ENCODE assay signal across 24 cellular contexts in the genomic region with DNA sequence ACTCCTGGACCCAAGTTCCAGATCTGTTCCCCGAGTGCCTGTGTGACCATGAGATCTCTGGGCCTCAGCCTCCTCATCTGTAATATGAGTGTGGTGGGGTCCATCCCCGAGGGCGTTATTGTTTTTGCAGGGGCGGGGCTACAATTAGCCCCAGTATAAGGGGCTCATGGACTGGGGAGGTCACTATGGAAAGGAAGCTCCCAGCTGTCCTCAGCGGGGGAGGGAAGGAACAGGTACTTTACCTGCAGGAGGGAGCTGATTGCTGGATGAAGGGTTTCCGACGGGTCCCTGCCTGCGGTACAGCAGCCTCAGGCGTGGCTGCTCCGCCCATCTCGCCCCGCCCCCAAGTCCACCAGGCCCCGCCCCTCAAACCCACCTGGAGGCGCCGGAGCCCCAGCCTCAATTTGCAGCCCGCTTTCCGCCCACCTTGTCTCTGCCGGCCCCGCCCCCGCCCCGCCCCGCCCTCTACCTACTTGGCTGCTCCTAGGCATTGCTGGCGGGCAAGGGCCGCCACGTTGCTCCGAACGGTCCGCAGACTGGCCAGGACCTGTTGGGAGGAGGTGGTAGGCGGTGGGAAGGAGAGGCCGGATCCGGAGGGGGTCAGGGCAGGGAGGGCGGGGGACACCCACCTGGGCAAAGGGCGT. TPM values are rescaled to one million over a fixed set of nuclear protein-coding genes. Genes with fewer than 3 reads are reported as not detected.
DNase-seq lines count a peak whose midpoint lies in the region; ATAC-seq, FAIRE-seq and TF ChIP-seq lines count a peak whose summit lies in the region.
"Had no signal": no experiment of that assay in that cellular context is flagged by ENCODE, and none has a peak within 500 bp of the region (broad histone marks: within the 10 kb centered on the region; RNA-seq: fewer than 3 reads in every experiment).

No MANE protein-coding gene starts in this region.

- H3K27ac ChIP-seq in HUES6 (ENCODE audit: low read depth, low read length): no peak overlapping the region
- H3K27ac ChIP-seq in K562 (ENCODE audit: extremely low read depth, low read depth, low read length): no peak overlapping the region
- H3K27ac ChIP-seq: prostate gland, spleen, upper lobe of left lung had no signal

- no peak overlapping the region for H3K9ac ChIP-seq in HUES6 (ENCODE audit: low read length)
- peak overlapping the region in 1 of 2 experiments; percentile 32; a peak in 1 of 4 replicates for H3K9ac ChIP-seq in K562 (ENCODE audit: insufficient read depth in 1 of 2, low read depth in 2 of 2, low read length in 2 of 2)

- H3K9me3 ChIP-seq in HUES6 (ENCODE audit: control insufficient read depth, insufficient read depth, low read depth, low read length): no peaks in the 10 kb centered on the region
- no peaks in the 10 kb centered on the region for H3K9me3 ChIP-seq in K562 (replicated peaks; ENCODE audit: control insufficient read depth, insufficient read depth, low read depth, low read length)
- H3K9me3 ChIP-seq: prostate gland, spleen, upper lobe of left lung had no signal

- H4K20me1 ChIP-seq in K562 (replicated peaks; ENCODE audit: control insufficient read depth, insufficient read depth, low read length): no peaks in the 10 kb centered on the region; the same call in 1 of the 2 replicates

- no peak overlapping the region for H3K4me3 Mint-ChIP-seq in nephron progenitor cell
- no peak overlapping the region for H3K4me3 Mint-ChIP-seq in activated T-cell treated with anti-CD3 and anti-CD28 coated beads, Interleukin-2, amount 50 U/mL, for 72 hours
- H3K4me3 Mint-ChIP-seq: activated naive CD8-positive, alpha-beta T cell treated with anti-CD3 and anti-CD28 coated beads for 36 hours; dendritic cell treated with granulocyte-macrophage colony-stimulating factor and Interleukin-4, amounts not matched to agents 40 ng/mL and 50 ng/mL, for 4 days had no signal

- TF ChIP-seq CTCF in K562 (IDR thresholded peaks at IDR 0.05 in 2 of 3, conservative IDR thresholded peaks at IDR 0.05 in 1 of 3; ENCODE audit: insufficient read depth in 2 of 3, low read depth in 1 of 3, low read length in 3 of 3) (no peak), nephron progenitor cell (IDR thresholded peaks at IDR 0.05) (no peak)

- POLR2A ChIA-PET in K562 (lab: Yijun Ruan, JAX): no interaction called here

- no peak overlapping the region for H3K27ac Mint-ChIP-seq in nephron progenitor cell
- H3K27ac Mint-ChIP-seq in activated T-cell treated with anti-CD3 and anti-CD28 coated beads, Interleukin-2, amount 50 U/mL, for 72 hours: no peak overlapping the region
- H3K27ac Mint-ChIP-seq: activated naive CD8-positive, alpha-beta T cell treated with anti-CD3 and anti-CD28 coated beads for 36 hours; CD8-positive, alpha-beta memory T cell; dendritic cell treated with granulocyte-macrophage colony-stimulating factor and Interleukin-4, amounts not matched to agents 40 ng/mL and 50 ng/mL, for 4 days had no signal

- 14% methylated on average over 28 of the region's 33 CpGs for WGBS in K562 (ENCODE audit: insufficient coverage, low coverage, missing lambda C conversion rate)

- TF ChIP-seq EP300 in K562 (IDR thresholded peaks at IDR 0.05; ENCODE audit: low read length): no peak

- ATAC-seq in K562: no peak
- no peak for ATAC-seq in GM19351 (IDR thresholded peaks at IDR 0.05; ENCODE audit: unreplicated experiment)
- ATAC-seq in activated T-cell treated with anti-CD3 and anti-CD28 coated beads, Interleukin-2, amount 50 U/mL, for 72 hours (replicated peaks in 1 of 2): no peak
- ATAC-seq: left ventricle myocardium superior had no signal

- no peaks in the 10 kb centered on the region for H3K79me2 ChIP-seq in K562 (ENCODE audit: control insufficient read depth, insufficient read depth, low read length)

- no peaks in the 10 kb centered on the region for H3K9me1 ChIP-seq in K562 (ENCODE audit: control insufficient read depth, insufficient read depth, low read length)

- H2AFZ ChIP-seq in K562 (ENCODE audit: low read depth, low read length): peak overlapping the region; percentile 40; the same call in 1 of the 2 replicates

- TF ChIP-seq POLR2A in K562 (conservative IDR thresholded peaks at IDR 0.05): no peak

- peaks cover 81% of the 10 kb centered on the region for H3K27me3 Mint-ChIP-seq in nephron progenitor cell (ENCODE audit: low read depth, poor library complexity)
- peaks cover 30% of the 10 kb centered on the region for H3K27me3 Mint-ChIP-seq in activated T-cell treated with anti-CD3 and anti-CD28 coated beads, Interleukin-2, amount 50 U/mL, for 72 hours (ENCODE audit: low read depth)

- H3K4me1 Mint-ChIP-seq in nephron progenitor cell: peaks cover 27% of the 10 kb centered on the region
- H3K4me1 Mint-ChIP-seq in activated T-cell treated with anti-CD3 and anti-CD28 coated beads, Interleukin-2, amount 50 U/mL, for 72 hours (ENCODE audit: low read depth): peaks cover 18% of the 10 kb centered on the region

- H3K4me3 ChIP-seq in HUES6 (ENCODE audit: low read depth, low read length) (peak overlapping the region; percentile 50), K562 (no peak overlapping the region; the same call in 1 of the 2 replicates)
- H3K4me3 ChIP-seq: prostate gland, spleen, upper lobe of left lung had no signal

- H3K9me3 Mint-ChIP-seq in nephron progenitor cell: no peaks in the 10 kb centered on the region
- H3K9me3 Mint-ChIP-seq in activated T-cell treated with anti-CD3 and anti-CD28 coated beads, Interleukin-2, amount 50 U/mL, for 72 hours: no peaks in the 10 kb centered on the region
- H3K9me3 Mint-ChIP-seq: activated naive CD8-positive, alpha-beta T cell treated with anti-CD3 and anti-CD28 coated beads for 36 hours; CD8-positive, alpha-beta memory T cell; dendritic cell treated with granulocyte-macrophage colony-stimulating factor and Interleukin-4, amounts not matched to agents 40 ng/mL and 50 ng/mL, for 4 days had no signal

- H3K36me3 Mint-ChIP-seq in nephron progenitor cell (ENCODE audit: low read depth): no peaks in the 10 kb centered on the region
- H3K36me3 Mint-ChIP-seq in activated T-cell treated with anti-CD3 and anti-CD28 coated beads, Interleukin-2, amount 50 U/mL, for 72 hours (ENCODE audit: insufficient read depth in 2 of 2): peaks cover 0 to 1% of the 10 kb centered on the region in 2 donors
- H3K36me3 Mint-ChIP-seq: activated naive CD8-positive, alpha-beta T cell treated with anti-CD3 and anti-CD28 coated beads for 36 hours; IgD-negative memory B cell had no signal

- H3K4me1 ChIP-seq in HUES6 (ENCODE audit: control insufficient read depth, insufficient read depth, low read length) (peaks cover 23% of the 10 kb centered on the region), K562 (replicated peaks in 1 of 2; ENCODE audit: control insufficient read depth in 2 of 2, insufficient read depth in 2 of 2, low read length in 2 of 2) (peaks cover 23 to 59% of the 10 kb centered on the region in 2 experiments; a peak in 4 of 5 replicates)

- intact Hi-C loops in K562 (cut with micrococcal nuclease): no loop called here

- TF ChIP-seq RAD21 in K562 (CRISPR knock-in tag; conservative IDR thresholded peaks at IDR 0.05 in 1 of 2, IDR thresholded peaks at IDR 0.05 in 1 of 2): no peak

- in situ Hi-C loops in K562 (cut with MboI): no loop called here

- peak overlapping the region; percentile 67 for H3K4me2 ChIP-seq in K562 (ENCODE audit: insufficient read depth, low read length)

- BruUV-seq in K562 (replicated peaks; lab: Mats Ljungman, UMichigan): no TSS peak

- H3K36me3 ChIP-seq in HUES6 (ENCODE audit: control insufficient read depth, insufficient read depth, low read length) (no peaks in the 10 kb centered on the region), K562 (ENCODE audit: control insufficient read depth, insufficient read depth, low read length) (no peaks in the 10 kb centered on the region)
- H3K36me3 ChIP-seq: prostate gland, spleen, upper lobe of left lung had no signal

- no peak for FAIRE-seq in K562 (lab: Jason Lieb, UNC)
- FAIRE-seq: G401.6, GM12892 had no signal

- peak; percentile 26 for DNase-seq in NCI-H345 (lab: John Stamatoyannopoulos, UW)
- DNase-seq in NCI-H345 treated with DMSO at 0.1 percent for 48 hours (lab: John Stamatoyannopoulos, UW; ENCODE audit: unreplicated experiment): no peak
- peak; percentile 45 to 84 (median 72) for DNase-seq in K562 (ENCODE audit: extremely low read depth in 1 of 4, low spot score in 3 of 4)
- peak; percentile 67 for DNase-seq in nephron progenitor cell
- DNase-seq in activated CD4-positive, alpha-beta T cell treated with anti-CD3 and anti-CD28 coated beads, Interleukin-2, amount 50 U/mL, for 48 hours: no peak
- DNase-seq in activated T-cell treated with anti-CD3 and anti-CD28 coated beads, Interleukin-2, amount 50 U/mL, for 72 hours: no peak
- DNase-seq: activated CD4-positive, alpha-beta T cell treated with anti-CD3 and anti-CD28 coated beads for 48 hours; activated naive CD8-positive, alpha-beta T cell treated with anti-CD3 and anti-CD28 coated beads for 36 hours; activated T-cell treated with anti-CD3 and anti-CD28 coated beads, Interleukin-2, amount 50 U/mL, for 1 hour; CD8-positive, alpha-beta memory T cell; HCEC 1CT; left ventricle myocardium superior; naive B cell; NCI-H1092; SIG-M5; spleen had no signal

- H3K27me3 ChIP-seq in HUES6 (ENCODE audit: control insufficient read depth, insufficient read depth, low read length) (peaks cover 25% of the 10 kb centered on the region), K562 (ENCODE audit: control insufficient read depth in 2 of 2, insufficient read depth in 2 of 2, low read length in 2 of 2) (no peaks in the 10 kb centered on the region)

- CTCF ChIA-PET in K562 (lab: Yijun Ruan, JAX; ENCODE audit: low intra/inter-chr PET ratio): interaction anchor here (0.6 kb wide), 1 partner anchor 72 kb away, joined by 3 read pairs; no protein-coding TSS in a partner anchor

RNA-seq across cellular contexts. Expression of gene PDE4C, which starts 5.5 kb away (rescaled TPM):
- total RNA-seq in K562 (2011; cell fraction: chromatin; rRNA removed; ENCODE audit: low replicate concordance): 1.9 and 5.1 TPM in 2 replicates
- total RNA-seq in K562 (2011; cell fraction: nucleolus; rRNA removed): 2.2 and 3.0 TPM in 2 replicates
- 1.3 and 1.6 TPM in 2 replicates for total RNA-seq in K562 (2011; cell fraction: nucleoplasm; rRNA removed)
- total RNA-seq in K562 (2014; rRNA removed) (0.16 and 0.91 TPM in 2 replicates), K562 (2014; rRNA removed; fragmentation: Illumina TruSeq; extraction: Trizol) (0.11 and 0.29 TPM in 2 replicates), K562 (2015; rRNA removed; fragmentation: Illumina TruSeq; extraction: Trizol) (not detected in 2 replicates), K562 (2021) (0.29 and 0.45 TPM in 2 replicates)
- polyA plus RNA-seq in K562 (2011; rRNA removed) (0.60 and 0.81 TPM in 2 replicates), K562 (2014; fragmentation: Illumina TruSeq; extraction: Trizol) (0.06 and 0.24 TPM in 2 replicates), K562 (2014; fragmentation: Nextera tagmentation; extraction: Ambion mirVana) (under 1 TPM; 0.04 to 0.08 TPM), K562 (2014; rRNA removed) (0.81 and 0.89 TPM in 2 replicates)
- polyA plus RNA-seq in K562 (2011; cell fraction: cytosol; rRNA removed): 0.83 and 0.88 TPM in 2 replicates
- 4.1 and 6.8 TPM in 2 replicates for polyA plus RNA-seq in K562 (2011; cell fraction: nucleus; rRNA removed)
- 0.17 and 0.22 TPM in 2 replicates for polyA plus RNA-seq in K562 (2012)
- 0.18 TPM in 1 of 2 replicates, not detected in the other for polyA minus RNA-seq in K562 (2011; rRNA and poly(A)+ RNA removed)
- polyA minus RNA-seq in K562 (2011; cell fraction: cytosol; rRNA and poly(A)+ RNA removed): 0.86 TPM in 1 of 2 replicates, not detected in the other
- 1.1 and 1.8 TPM in 2 replicates for polyA minus RNA-seq in K562 (2011; cell fraction: nucleus; rRNA and poly(A)+ RNA removed)
- total RNA-seq in activated T-cell treated with anti-CD3 and anti-CD28 coated beads, Interleukin-2, amount 50 U/mL, for 72 hours: under 1 TPM in 1 of 2 donors, not detected in 1; 0.10 TPM
- total RNA-seq: activated naive CD8-positive, alpha-beta T cell treated with anti-CD3 and anti-CD28 coated beads for 36 hours; CD8-positive, alpha-beta memory T cell had no signal
- polyA plus RNA-seq: CD8-positive, alpha-beta memory T cell; IgD-negative memory B cell had no signal

RNA-seq across cellular contexts. Expression of gene RAB3A, which starts 16.9 kb away (rescaled TPM):
- total RNA-seq in K562 (2011; cell fraction: chromatin; rRNA removed; ENCODE audit: low replicate concordance): 10.4 and 16.2 TPM in 2 replicates
- 8.7 and 9.3 TPM in 2 replicates for total RNA-seq in K562 (2011; cell fraction: nucleolus; rRNA removed)
- total RNA-seq in K562 (2011; cell fraction: nucleoplasm; rRNA removed): 7.6 and 8.3 TPM in 2 replicates
- total RNA-seq in K562 (2014; rRNA removed) (0.86 and 2.5 TPM in 2 replicates), K562 (2014; rRNA removed; fragmentation: Illumina TruSeq; extraction: Trizol) (0.26 and 0.69 TPM in 2 replicates), K562 (2015; rRNA removed; fragmentation: Illumina TruSeq; extraction: Trizol) (1.6 and 1.7 TPM in 2 replicates), K562 (2021) (3.7 and 5.1 TPM in 2 replicates)
- polyA plus RNA-seq in K562 (2011; rRNA removed) (0.84 and 2.9 TPM in 2 replicates), K562 (2014; fragmentation: Illumina TruSeq; extraction: Trizol) (1.9 and 2.8 TPM in 2 replicates), K562 (2014; fragmentation: Nextera tagmentation; extraction: Ambion mirVana) (under 1 TPM in 1 of 2 experiments, not detected in 1; 0.17 TPM), K562 (2014; rRNA removed) (0.94 and 1.00 TPM in 2 replicates)
- 1.7 and 3.2 TPM in 2 replicates for polyA plus RNA-seq in K562 (2011; cell fraction: cytosol; rRNA removed)
- polyA plus RNA-seq in K562 (2011; cell fraction: nucleus; rRNA removed): 4.7 and 6.5 TPM in 2 replicates
- 1.5 and 2.0 TPM in 2 replicates for polyA plus RNA-seq in K562 (2012)
- polyA minus RNA-seq in K562 (2011; rRNA and poly(A)+ RNA removed): 6.4 and 9.5 TPM in 2 replicates
- 5.4 and 7.2 TPM in 2 replicates for polyA minus RNA-seq in K562 (2011; cell fraction: cytosol; rRNA and poly(A)+ RNA removed)
- 3.9 and 8.4 TPM in 2 replicates for polyA minus RNA-seq in K562 (2011; cell fraction: nucleus; rRNA and poly(A)+ RNA removed)
- total RNA-seq in activated T-cell treated with anti-CD3 and anti-CD28 coated beads, Interleukin-2, amount 50 U/mL, for 72 hours: 1 to 10 TPM; 1.8 to 1.9 TPM

RNA-seq across cellular contexts. Expression of gene MPV17L2, which starts 27.7 kb away (rescaled TPM):
- 8.8 and 30.9 TPM in 2 replicates for total RNA-seq in K562 (2011; cell fraction: chromatin; rRNA removed; ENCODE audit: low replicate concordance)
- 42.9 and 46.5 TPM in 2 replicates for total RNA-seq in K562 (2011; cell fraction: nucleolus; rRNA removed)
- 23.2 and 24.7 TPM in 2 replicates for total RNA-seq in K562 (2011; cell fraction: nucleoplasm; rRNA removed)
- 37.8 and 54.6 TPM in 2 replicates for total RNA-seq in K562 (2014; rRNA removed)
- 11.7 and 21.1 TPM in 2 replicates for total RNA-seq in K562 (2014; rRNA removed; fragmentation: Illumina TruSeq; extraction: Trizol)
- total RNA-seq in K562 (2015; rRNA removed; fragmentation: Illumina TruSeq; extraction: Trizol): 27.8 and 28.5 TPM in 2 replicates
- total RNA-seq in K562 (2021): 31.7 and 33.8 TPM in 2 replicates
- 28.4 and 49.3 TPM in 2 replicates for polyA plus RNA-seq in K562 (2011; rRNA removed)
- polyA plus RNA-seq in K562 (2011; cell fraction: cytosol; rRNA removed): 61.2 and 112 TPM in 2 replicates
- polyA plus RNA-seq in K562 (2011; cell fraction: nucleus; rRNA removed): 20.0 and 27.3 TPM in 2 replicates
- polyA plus RNA-seq in K562 (2012): 30.6 and 34.2 TPM in 2 replicates
- polyA plus RNA-seq in K562 (2014; fragmentation: Illumina TruSeq; extraction: Trizol): 60.2 and 60.9 TPM in 2 replicates
- 10 to 100 TPM; 10.6 to 11.0 TPM for polyA plus RNA-seq in K562 (2014; fragmentation: Nextera tagmentation; extraction: Ambion mirVana)
- 60.0 and 67.1 TPM in 2 replicates for polyA plus RNA-seq in K562 (2014; rRNA removed)
- polyA minus RNA-seq in K562 (2011; rRNA and poly(A)+ RNA removed): 14.7 and 21.0 TPM in 2 replicates
- polyA minus RNA-seq in K562 (2011; cell fraction: cytosol; rRNA and poly(A)+ RNA removed): 13.2 and 21.0 TPM in 2 replicates
- polyA minus RNA-seq in K562 (2011; cell fraction: nucleus; rRNA and poly(A)+ RNA removed): 10.2 and 11.6 TPM in 2 replicates
- total RNA-seq in activated T-cell treated with anti-CD3 and anti-CD28 coated beads, Interleukin-2, amount 50 U/mL, for 72 hours: 10 to 100 TPM in 1 of 2 donors, 1 to 10 TPM in 1; 9.8 to 10.1 TPM

RNA-seq across cellular contexts. Expression of gene IFI30, which starts 47.1 kb away (rescaled TPM):
- total RNA-seq in K562 (2011; cell fraction: chromatin; rRNA removed; ENCODE audit: low replicate concordance): 38.5 and 88.6 TPM in 2 replicates
- 187 and 195 TPM in 2 replicates for total RNA-seq in K562 (2011; cell fraction: nucleolus; rRNA removed)
- total RNA-seq in K562 (2011; cell fraction: nucleoplasm; rRNA removed): 104 and 132 TPM in 2 replicates
- total RNA-seq in K562 (2014; rRNA removed) (109 and 168 TPM in 2 replicates), K562 (2014; rRNA removed; fragmentation: Illumina TruSeq; extraction: Trizol) (56.6 and 63.7 TPM in 2 replicates), K562 (2015; rRNA removed; fragmentation: Illumina TruSeq; extraction: Trizol) (74.3 and 78.9 TPM in 2 replicates), K562 (2021) (103 and 119 TPM in 2 replicates)
- polyA plus RNA-seq in K562 (2011; rRNA removed) (68.3 and 111 TPM in 2 replicates), K562 (2014; fragmentation: Illumina TruSeq; extraction: Trizol) (108 and 148 TPM in 2 replicates), K562 (2014; fragmentation: Nextera tagmentation; extraction: Ambion mirVana) (100 to 1,000 TPM; 343 to 430 TPM), K562 (2014; rRNA removed) (129 and 166 TPM in 2 replicates)
- polyA plus RNA-seq in K562 (2011; cell fraction: cytosol; rRNA removed): 119 and 287 TPM in 2 replicates
- polyA plus RNA-seq in K562 (2011; cell fraction: nucleus; rRNA removed): 39.3 and 70.8 TPM in 2 replicates
- polyA plus RNA-seq in K562 (2012): 58.1 and 113 TPM in 2 replicates
- polyA minus RNA-seq in K562 (2011; rRNA and poly(A)+ RNA removed): 52.6 and 94.8 TPM in 2 replicates
- polyA minus RNA-seq in K562 (2011; cell fraction: cytosol; rRNA and poly(A)+ RNA removed): 53.2 and 63.4 TPM in 2 replicates
- polyA minus RNA-seq in K562 (2011; cell fraction: nucleus; rRNA and poly(A)+ RNA removed): 10.0 and 11.3 TPM in 2 replicates
- total RNA-seq in activated T-cell treated with anti-CD3 and anti-CD28 coated beads, Interleukin-2, amount 50 U/mL, for 72 hours: 10 to 100 TPM; 10.2 to 11.4 TPM

RNA-seq across cellular contexts. Expression of gene IQCN, which starts 53.5 kb away (rescaled TPM):
- 0.35 and 0.67 TPM in 2 replicates for total RNA-seq in K562 (2011; cell fraction: chromatin; rRNA removed; ENCODE audit: low replicate concordance)
- 0.17 and 0.39 TPM in 2 replicates for total RNA-seq in K562 (2011; cell fraction: nucleolus; rRNA removed)
- total RNA-seq in K562 (2011; cell fraction: nucleoplasm; rRNA removed): 0.29 and 0.38 TPM in 2 replicates
- 0.04 and 0.05 TPM in 2 replicates for total RNA-seq in K562 (2014; rRNA removed)
- total RNA-seq in K562 (2014; rRNA removed; fragmentation: Illumina TruSeq; extraction: Trizol): 0.04 TPM in 1 of 2 replicates, not detected in the other
- 0.04 and 0.07 TPM in 2 replicates for total RNA-seq in K562 (2015; rRNA removed; fragmentation: Illumina TruSeq; extraction: Trizol)
- 0.07 and 0.16 TPM in 2 replicates for total RNA-seq in K562 (2021)
- polyA plus RNA-seq in K562 (2011; rRNA removed): 0.01 and 0.03 TPM in 2 replicates
- 0.01 TPM in 1 of 2 replicates, not detected in the other for polyA plus RNA-seq in K562 (2011; cell fraction: cytosol; rRNA removed)
- polyA plus RNA-seq in K562 (2011; cell fraction: nucleus; rRNA removed): 0.06 and 0.33 TPM in 2 replicates
- polyA plus RNA-seq in K562 (2012): 0.05 and 0.35 TPM in 2 replicates
- 0.01 and 0.03 TPM in 2 replicates for polyA plus RNA-seq in K562 (2014; fragmentation: Illumina TruSeq; extraction: Trizol)
- not detected for polyA plus RNA-seq in K562 (2014; fragmentation: Nextera tagmentation; extraction: Ambion mirVana)
- polyA plus RNA-seq in K562 (2014; rRNA removed): not detected in 2 replicates
- 0.21 TPM in 1 of 2 replicates, not detected in the other for polyA minus RNA-seq in K562 (2011; rRNA and poly(A)+ RNA removed)
- polyA minus RNA-seq in K562 (2011; cell fraction: cytosol; rRNA and poly(A)+ RNA removed): not detected in 2 replicates
- polyA minus RNA-seq in K562 (2011; cell fraction: nucleus; rRNA and poly(A)+ RNA removed): 0.22 and 0.27 TPM in 2 replicates
- 1 to 10 TPM; 2.2 to 2.8 TPM for total RNA-seq in activated T-cell treated with anti-CD3 and anti-CD28 coated beads, Interleukin-2, amount 50 U/mL, for 72 hours

Comparison
In these comparisons a context has a peak if more than half of its experiments do, and no peak if none do; other contexts are left out.
1. DNase-seq: peak in NCI-H345 (single experiment), K562 (4 of 4) and nephron progenitor cell (single experiment); none in NCI-H345 treated with DMSO at 0.1 percent for 48 hours (single experiment), activated CD4-positive, alpha-beta T cell treated with anti-CD3 and anti-CD28 coated beads, Interleukin-2, amount 50 U/mL, for 48 hours (0 of 2) and activated T-cell treated with anti-CD3 and anti-CD28 coated beads, Interleukin-2, amount 50 U/mL, for 72 hours (0 of 2).